In genomic region chr16:10600792-10601443, GRCh38 we compare ENCODE assay signal across 12 cellular contexts. TPM values are rescaled to one million over a fixed set of nuclear protein-coding genes. Genes with fewer than 3 reads are reported as not detected.
DNase-seq lines count a peak whose midpoint lies in the region; ATAC-seq and TF ChIP-seq lines count a peak whose summit lies in the region.
"Had no signal": no experiment of that assay in that cellular context is flagged by ENCODE, and none has a peak within 500 bp of the region (broad histone marks: within the 10 kb centered on the region; RNA-seq: fewer than 3 reads in every experiment).

No MANE protein-coding gene starts in this region.

- no peak overlapping the region for H3K4me3 Mint-ChIP-seq in mesothelial cell of epicardium
- no peak overlapping the region for H3K4me3 Mint-ChIP-seq in activated T-helper 2 cell treated with anti-CD3 and anti-CD28 coated beads, Interferon-gamma antibody, Interleukin-2, Interleukin-4, amounts not matched to agents 10 μg/mL and 5 μg/mL and 100 μg/mL, durations not matched to agents 14 hours and 24 hours and 36 hours (ENCODE audit: low read depth)
- no peak overlapping the region for H3K4me3 Mint-ChIP-seq in T-helper 2 cell treated with Interferon-gamma antibody and Interleukin-4, amounts not matched to agents 5 μg/mL and 100 μg/mL, for 36 hours
- no peak overlapping the region for H3K4me3 Mint-ChIP-seq in activated CD8-positive, alpha-beta memory T cell treated with anti-CD3 and anti-CD28 coated beads, Interleukin-2, amount 10 ng/mL, durations not matched to agents 7 days and 5 days

- intact Hi-C loops in ovary (cut with DNase I), result no loop called here
- intact Hi-C loops in activated T-helper 2 cell treated with anti-CD3 and anti-CD28 coated beads, Interferon-gamma antibody, Interleukin-2, Interleukin-4, amounts not matched to agents 10 μg/mL and 5 μg/mL and 100 μg/mL, durations not matched to agents 14 hours and 24 hours and 36 hours (cut with micrococcal nuclease), result no loop called here

- H3K27ac ChIP-seq in ovary, result no peak overlapping the region
- H3K27ac ChIP-seq: BLaER1 treated with 17β-estradiol and CSF1 and Interleukin-3, amounts not matched to agents 10 nM and 100 nM; HL-60 had no signal

- H3K9me3 Mint-ChIP-seq in mesothelial cell of epicardium, result peaks cover 3% of the 10 kb centered on the region
- no peaks in the 10 kb centered on the region for H3K9me3 Mint-ChIP-seq in activated T-helper 2 cell treated with anti-CD3 and anti-CD28 coated beads, Interferon-gamma antibody, Interleukin-2, Interleukin-4, amounts not matched to agents 10 μg/mL and 5 μg/mL and 100 μg/mL, durations not matched to agents 14 hours and 24 hours and 36 hours
- H3K9me3 Mint-ChIP-seq in T-helper 2 cell treated with Interferon-gamma antibody and Interleukin-4, amounts not matched to agents 5 μg/mL and 100 μg/mL, for 36 hours, result no peaks in the 10 kb centered on the region
- no peaks in the 10 kb centered on the region for H3K9me3 Mint-ChIP-seq in activated CD8-positive, alpha-beta memory T cell treated with anti-CD3 and anti-CD28 coated beads, Interleukin-2, amount 10 ng/mL, durations not matched to agents 7 days and 5 days (ENCODE audit: low read depth)

- CTCF ChIA-PET in activated CD8-positive, alpha-beta memory T cell treated with anti-CD3 and anti-CD28 coated beads, Interleukin-2, amount 10 ng/mL, durations not matched to agents 7 days and 5 days (lab: Charles Lee), result no interaction called here

- 65 to 75% (median 69%) methylated on average over 12 of the region's 12 CpGs for WGBS in ovary, 3 donors

- no peaks in the 10 kb centered on the region for H3K9me3 ChIP-seq in ovary
- H3K9me3 ChIP-seq: BLaER1 treated with 17β-estradiol and CSF1 and Interleukin-3, amounts not matched to agents 10 nM and 100 nM had no signal

- TF ChIP-seq EP300 in ovary (IDR thresholded peaks at IDR 0.05), result no peak

- peak; percentile 44 for ATAC-seq in HG02798 (IDR thresholded peaks at IDR 0.05; ENCODE audit: poor library complexity, unreplicated experiment)
- no peak for ATAC-seq in activated CD8-positive, alpha-beta memory T cell treated with anti-CD3 and anti-CD28 coated beads, Interleukin-2, amount 10 ng/mL, durations not matched to agents 7 days and 5 days

- H3K27me3 Mint-ChIP-seq in mesothelial cell of epicardium (ENCODE audit: low read depth), result no peaks in the 10 kb centered on the region
- H3K27me3 Mint-ChIP-seq in activated T-helper 2 cell treated with anti-CD3 and anti-CD28 coated beads, Interferon-gamma antibody, Interleukin-2, Interleukin-4, amounts not matched to agents 10 μg/mL and 5 μg/mL and 100 μg/mL, durations not matched to agents 14 hours and 24 hours and 36 hours (ENCODE audit: low read depth), result peaks cover 2% of the 10 kb centered on the region
- H3K27me3 Mint-ChIP-seq in T-helper 2 cell treated with Interferon-gamma antibody and Interleukin-4, amounts not matched to agents 5 μg/mL and 100 μg/mL, for 36 hours (ENCODE audit: low read depth), result no peaks in the 10 kb centered on the region
- peaks cover 5% of the 10 kb centered on the region for H3K27me3 Mint-ChIP-seq in activated CD8-positive, alpha-beta memory T cell treated with anti-CD3 and anti-CD28 coated beads, Interleukin-2, amount 10 ng/mL, durations not matched to agents 7 days and 5 days

- no peaks in the 10 kb centered on the region for H3K27me3 ChIP-seq in ovary
- H3K27me3 ChIP-seq: BLaER1 treated with 17β-estradiol and CSF1 and Interleukin-3, amounts not matched to agents 10 nM and 100 nM had no signal

- TF ChIP-seq POLR2A in ovary (IDR thresholded peaks at IDR 0.05), result no peak

- no peaks in the 10 kb centered on the region for H3K36me3 Mint-ChIP-seq in mesothelial cell of epicardium
- H3K36me3 Mint-ChIP-seq in activated T-helper 2 cell treated with anti-CD3 and anti-CD28 coated beads, Interferon-gamma antibody, Interleukin-2, Interleukin-4, amounts not matched to agents 10 μg/mL and 5 μg/mL and 100 μg/mL, durations not matched to agents 14 hours and 24 hours and 36 hours (ENCODE audit: low read depth), result no peaks in the 10 kb centered on the region
- H3K36me3 Mint-ChIP-seq in T-helper 2 cell treated with Interferon-gamma antibody and Interleukin-4, amounts not matched to agents 5 μg/mL and 100 μg/mL, for 36 hours (ENCODE audit: low read depth), result no peaks in the 10 kb centered on the region
- no peaks in the 10 kb centered on the region for H3K36me3 Mint-ChIP-seq in activated CD8-positive, alpha-beta memory T cell treated with anti-CD3 and anti-CD28 coated beads, Interleukin-2, amount 10 ng/mL, durations not matched to agents 7 days and 5 days

- no peak for TF ChIP-seq CTCF in epithelial cell of esophagus (IDR thresholded peaks at IDR 0.05; ENCODE audit: insufficient read depth, low read depth, low read length, missing control alignments)
- no peak for TF ChIP-seq CTCF in mesothelial cell of epicardium (IDR thresholded peaks at IDR 0.05; ENCODE audit: unreplicated experiment)
- no peak for TF ChIP-seq CTCF in ovary (IDR thresholded peaks at IDR 0.05)

- H3K4me1 ChIP-seq in ovary (ENCODE audit: insufficient read depth), result no peaks in the 10 kb centered on the region

- H3K27ac Mint-ChIP-seq in mesothelial cell of epicardium, result peak overlapping the region; percentile 67
- H3K27ac Mint-ChIP-seq in activated T-helper 2 cell treated with anti-CD3 and anti-CD28 coated beads, Interferon-gamma antibody, Interleukin-2, Interleukin-4, amounts not matched to agents 10 μg/mL and 5 μg/mL and 100 μg/mL, durations not matched to agents 14 hours and 24 hours and 36 hours, result no peak overlapping the region
- H3K27ac Mint-ChIP-seq in T-helper 2 cell treated with Interferon-gamma antibody and Interleukin-4, amounts not matched to agents 5 μg/mL and 100 μg/mL, for 36 hours, result no peak overlapping the region
- H3K27ac Mint-ChIP-seq in activated CD8-positive, alpha-beta memory T cell treated with anti-CD3 and anti-CD28 coated beads, Interleukin-2, amount 10 ng/mL, durations not matched to agents 7 days and 5 days, result no peak overlapping the region

- peaks cover 19% of the 10 kb centered on the region for H3K4me1 Mint-ChIP-seq in mesothelial cell of epicardium
- H3K4me1 Mint-ChIP-seq in activated T-helper 2 cell treated with anti-CD3 and anti-CD28 coated beads, Interferon-gamma antibody, Interleukin-2, Interleukin-4, amounts not matched to agents 10 μg/mL and 5 μg/mL and 100 μg/mL, durations not matched to agents 14 hours and 24 hours and 36 hours (ENCODE audit: low read depth), result no peaks in the 10 kb centered on the region
- no peaks in the 10 kb centered on the region for H3K4me1 Mint-ChIP-seq in T-helper 2 cell treated with Interferon-gamma antibody and Interleukin-4, amounts not matched to agents 5 μg/mL and 100 μg/mL, for 36 hours (ENCODE audit: low read depth)
- H3K4me1 Mint-ChIP-seq in activated CD8-positive, alpha-beta memory T cell treated with anti-CD3 and anti-CD28 coated beads, Interleukin-2, amount 10 ng/mL, durations not matched to agents 7 days and 5 days, result no peaks in the 10 kb centered on the region

- H3K36me3 ChIP-seq in ovary, result no peaks in the 10 kb centered on the region
- H3K36me3 ChIP-seq: BLaER1 treated with 17β-estradiol and CSF1 and Interleukin-3, amounts not matched to agents 10 nM and 100 nM had no signal

- no peak overlapping the region for H3K4me3 ChIP-seq in epithelial cell of esophagus (ENCODE audit: low read length)
- H3K4me3 ChIP-seq in ovary, result no peak overlapping the region
- H3K4me3 ChIP-seq: BLaER1 treated with 17β-estradiol and CSF1 and Interleukin-3, amounts not matched to agents 10 nM and 100 nM; lung had no signal

- peak; percentile 67 for DNase-seq in GM03348 (ENCODE audit: low spot score)
- peak; percentile 56 for DNase-seq in epithelial cell of esophagus (ENCODE audit: low read depth)
- DNase-seq in mesothelial cell of epicardium (ENCODE audit: low spot score in 2 of 2, unreplicated experiment in 2 of 2), result no peak
- no peak for DNase-seq in ovary
- DNase-seq in activated T-helper 2 cell treated with anti-CD3 and anti-CD28 coated beads, Interferon-gamma antibody, Interleukin-2, Interleukin-4, amounts not matched to agents 10 μg/mL and 5 μg/mL and 100 μg/mL, durations not matched to agents 14 hours and 24 hours and 36 hours (ENCODE audit: low spot score), result no peak
- DNase-seq in T-helper 2 cell treated with Interferon-gamma antibody and Interleukin-4, amounts not matched to agents 5 μg/mL and 100 μg/mL, for 36 hours (ENCODE audit: low spot score), result no peak
- no peak for DNase-seq in activated CD8-positive, alpha-beta memory T cell treated with anti-CD3 and anti-CD28 coated beads, Interleukin-2, amount 10 ng/mL, durations not matched to agents 7 days and 5 days
- DNase-seq: NCI-H510A had no signal

RNA-seq across cellular contexts. Expression of gene EMP2, which starts 20.5 kb away (rescaled TPM):
- 50.7 to 53.8 TPM (median 51.0 TPM) in 3 replicates for total RNA-seq in mesothelial cell of epicardium
- total RNA-seq in ovary, result 10 to 100 TPM; 38.9 to 97.7 (median 83.0) TPM
- 100 to 1,000 TPM in 1 of 2 donors, 10 to 100 TPM in 1; 43.8 to 114 TPM for polyA plus RNA-seq in ovary
- 0.09 TPM in 1 of 2 replicates, not detected in the other for total RNA-seq in activated T-helper 2 cell treated with anti-CD3 and anti-CD28 coated beads, Interferon-gamma antibody, Interleukin-2, Interleukin-4, amounts not matched to agents 10 μg/mL and 5 μg/mL and 100 μg/mL, durations not matched to agents 14 hours and 24 hours and 36 hours
- total RNA-seq in activated CD8-positive, alpha-beta memory T cell treated with anti-CD3 and anti-CD28 coated beads, Interleukin-2, amount 10 ng/mL, durations not matched to agents 7 days and 5 days, result not detected

Comparison
In these comparisons a context has a peak if more than half of its experiments do, and no peak if none do; other contexts are left out.
1. DNase-seq: peak in GM03348 (single experiment) and epithelial cell of esophagus (single experiment); none in mesothelial cell of epicardium (0 of 2), ovary (0 of 5), activated T-helper 2 cell treated with anti-CD3 and anti-CD28 coated beads, Interferon-gamma antibody, Interleukin-2, Interleukin-4, amounts not matched to agents 10 μg/mL and 5 μg/mL and 100 μg/mL, durations not matched to agents 14 hours and 24 hours and 36 hours (single experiment), T-helper 2 cell treated with Interferon-gamma antibody and Interleukin-4, amounts not matched to agents 5 μg/mL and 100 μg/mL, for 36 hours (single experiment) and activated CD8-positive, alpha-beta memory T cell treated with anti-CD3 and anti-CD28 coated beads, Interleukin-2, amount 10 ng/mL, durations not matched to agents 7 days and 5 days (single experiment).
2. RNA of gene EMP2, which starts 20.5 kb away (total RNA-seq): 38.9 to 97.7 TPM in ovary and 50.7 to 53.8 TPM in mesothelial cell of epicardium; 0.09 TPM in activated T-helper 2 cell treated with anti-CD3 and anti-CD28 coated beads, Interferon-gamma antibody, Interleukin-2, Interleukin-4, amounts not matched to agents 10 μg/mL and 5 μg/mL and 100 μg/mL, durations not matched to agents 14 hours and 24 hours and 36 hours and not detected in activated CD8-positive, alpha-beta memory T cell treated with anti-CD3 and anti-CD28 coated beads, Interleukin-2, amount 10 ng/mL, durations not matched to agents 7 days and 5 days; every median in the first group is over 10 times any median in the second.